5 cellular contexts compared by ENCODE assay signal in the genomic region with DNA sequence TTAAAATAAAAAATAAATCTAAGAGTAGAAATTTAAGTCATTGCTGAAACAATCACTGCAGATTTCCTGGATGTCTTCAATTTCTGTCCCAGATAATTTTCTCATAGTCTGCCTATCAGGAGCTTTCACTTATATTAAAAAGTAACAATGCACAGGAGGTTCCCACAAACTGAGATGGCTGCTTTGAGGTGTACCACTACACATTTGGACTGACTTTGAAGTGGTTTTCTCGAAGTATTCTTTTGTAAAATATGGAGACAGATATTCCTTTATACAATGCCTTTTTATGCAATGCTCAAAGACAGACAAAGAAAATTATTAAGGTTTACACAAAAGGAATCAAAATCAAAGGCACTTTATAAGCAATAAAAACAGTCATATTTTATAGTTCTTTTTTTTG.
"Had no signal": no experiment of that assay in that cellular context is flagged by ENCODE, and none has a peak within 500 bp of the region (broad histone marks: within the 10 kb centered on the region; RNA-seq: fewer than 3 reads in every experiment).

No MANE protein-coding gene starts in this region.

- H3K4me1 Mint-ChIP-seq: GM23338, H9 had no signal

- H3K4me3 ChIP-seq: GM23338 had no signal

- H3K4me3 Mint-ChIP-seq: GM23338, H9 had no signal

- H3K27ac Mint-ChIP-seq: GM23338 had no signal

- ATAC-seq: GM23338 had no signal

- H3K9me3 Mint-ChIP-seq: GM23338, H9 had no signal

- DNase-seq: H9, HCEC 1CT, IMR-90, KBM-7 had no signal
